In genomic region chr6:21383499-21384085, GRCh38 we compare ENCODE assay signal across 1 cellular context.
TF ChIP-seq lines count a peak whose summit lies in the region.

No MANE protein-coding gene starts in this region.

TF ChIP-seq in GM23338, 12 proteins besides CTCF, POLR2A, EP300 and RAD21 (continued from another document):
- TF ChIP-seq, protein P1, sequence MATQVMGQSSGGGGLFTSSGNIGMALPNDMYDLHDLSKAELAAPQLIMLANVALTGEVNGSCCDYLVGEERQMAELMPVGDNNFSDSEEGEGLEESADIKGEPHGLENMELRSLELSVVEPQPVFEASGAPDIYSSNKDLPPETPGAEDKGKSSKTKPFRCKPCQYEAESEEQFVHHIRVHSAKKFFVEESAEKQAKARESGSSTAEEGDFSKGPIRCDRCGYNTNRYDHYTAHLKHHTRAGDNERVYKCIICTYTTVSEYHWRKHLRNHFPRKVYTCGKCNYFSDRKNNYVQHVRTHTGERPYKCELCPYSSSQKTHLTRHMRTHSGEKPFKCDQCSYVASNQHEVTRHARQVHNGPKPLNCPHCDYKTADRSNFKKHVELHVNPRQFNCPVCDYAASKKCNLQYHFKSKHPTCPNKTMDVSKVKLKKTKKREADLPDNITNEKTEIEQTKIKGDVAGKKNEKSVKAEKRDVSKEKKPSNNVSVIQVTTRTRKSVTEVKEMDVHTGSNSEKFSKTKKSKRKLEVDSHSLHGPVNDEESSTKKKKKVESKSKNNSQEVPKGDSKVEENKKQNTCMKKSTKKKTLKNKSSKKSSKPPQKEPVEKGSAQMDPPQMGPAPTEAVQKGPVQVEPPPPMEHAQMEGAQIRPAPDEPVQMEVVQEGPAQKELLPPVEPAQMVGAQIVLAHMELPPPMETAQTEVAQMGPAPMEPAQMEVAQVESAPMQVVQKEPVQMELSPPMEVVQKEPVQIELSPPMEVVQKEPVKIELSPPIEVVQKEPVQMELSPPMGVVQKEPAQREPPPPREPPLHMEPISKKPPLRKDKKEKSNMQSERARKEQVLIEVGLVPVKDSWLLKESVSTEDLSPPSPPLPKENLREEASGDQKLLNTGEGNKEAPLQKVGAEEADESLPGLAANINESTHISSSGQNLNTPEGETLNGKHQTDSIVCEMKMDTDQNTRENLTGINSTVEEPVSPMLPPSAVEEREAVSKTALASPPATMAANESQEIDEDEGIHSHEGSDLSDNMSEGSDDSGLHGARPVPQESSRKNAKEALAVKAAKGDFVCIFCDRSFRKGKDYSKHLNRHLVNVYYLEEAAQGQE (IDR thresholded peaks at IDR 0.05; ENCODE audit: unreplicated experiment): no peak
- TF ChIP-seq JUNB (IDR thresholded peaks at IDR 0.05; ENCODE audit: unreplicated experiment) (no peak), ZNF462 (CRISPR knock-in tag; IDR thresholded peaks at IDR 0.05) (no peak), EZH2 (IDR thresholded peaks at IDR 0.05; ENCODE audit: low read depth, unreplicated experiment) (no peak), CREB1 (CRISPR knock-in tag; IDR thresholded peaks at IDR 0.05; ENCODE audit: low read depth) (no peak), ZNF331 (CRISPR knock-in tag; IDR thresholded peaks at IDR 0.05; ENCODE audit: low read depth) (no peak)
